In genomic region chr11:122105009-122105828, GRCh38 we compare ENCODE assay signal across 20 cellular contexts. TPM values are rescaled to one million over a fixed set of nuclear protein-coding genes. Genes with fewer than 3 reads are reported as not detected.
DNase-seq lines count a peak whose midpoint lies in the region; FAIRE-seq and TF ChIP-seq lines count a peak whose summit lies in the region.
"Had no signal": no experiment of that assay in that cellular context is flagged by ENCODE, and none has a peak within 500 bp of the region (broad histone marks: within the 10 kb centered on the region; RNA-seq: fewer than 3 reads in every experiment).

No MANE protein-coding gene starts in this region.

- TF ChIP-seq EP300 in Ishikawa (IDR thresholded peaks at IDR 0.05; ENCODE audit: borderline replicate concordance) = peak; percentile 63; the same call in 1 of the 2 replicates

- H3K4me1 ChIP-seq in ACC112 (ENCODE audit: control insufficient read depth, insufficient read depth, low read length, unreplicated experiment) (peaks cover 83% of the 10 kb centered on the region), spleen (peaks cover 0 to 20% (median 8%) of the 10 kb centered on the region in 6 donors)
- no peaks in the 10 kb centered on the region for H3K4me1 ChIP-seq in CD8-positive, alpha-beta memory T cell (ENCODE audit: insufficient read depth, low read length)

- TF ChIP-seq RAD21 in Ishikawa (IDR thresholded peaks at IDR 0.05; ENCODE audit: low read depth) = no peak

- no peak for FAIRE-seq in D721Med (lab: Jason Lieb, UNC)
- FAIRE-seq: GM12891, TTC549 had no signal

- H3K27me3 Mint-ChIP-seq in CD8-positive, alpha-beta memory T cell = peaks cover 5 to 21% of the 10 kb centered on the region in 2 donors
- H3K27me3 Mint-ChIP-seq in nephron progenitor cell (ENCODE audit: low read depth, poor library complexity) = peaks cover 10% of the 10 kb centered on the region

- peaks cover 0 to 10% (median 2%) of the 10 kb centered on the region in 5 donors for H3K9me3 Mint-ChIP-seq in CD8-positive, alpha-beta memory T cell
- H3K9me3 Mint-ChIP-seq in nephron progenitor cell = no peaks in the 10 kb centered on the region

- H3K79me2 ChIP-seq in ACC112 (ENCODE audit: control insufficient read depth, insufficient read depth, low read length, unreplicated experiment) = peaks cover 98% of the 10 kb centered on the region

- H3K9me3 ChIP-seq in CD8-positive, alpha-beta memory T cell (ENCODE audit: low read length) = no peaks in the 10 kb centered on the region
- H3K9me3 ChIP-seq in spleen = no peaks in the 10 kb centered on the region
- H3K9me3 ChIP-seq: BE2C had no signal

- CTCF ChIA-PET in CD8-positive, alpha-beta memory T cell (lab: Charles Lee) = no interaction called here

- peaks cover under 1 to 10% (median 7%) of the 10 kb centered on the region in 3 donors for H3K4me1 Mint-ChIP-seq in CD8-positive, alpha-beta memory T cell
- no peaks in the 10 kb centered on the region for H3K4me1 Mint-ChIP-seq in nephron progenitor cell

- H2AFZ ChIP-seq in ACC112 (ENCODE audit: low read length, unreplicated experiment) = no peak overlapping the region

- WGBS in spleen, 5 donors = 84 to 87% (median 84%) methylated on average over 9 of the region's 9 CpGs

- H3K36me3 ChIP-seq in ACC112 (ENCODE audit: insufficient read depth, low read length) (peaks cover 44% of the 10 kb centered on the region), spleen (no peaks in the 10 kb centered on the region)
- H3K36me3 ChIP-seq in CD8-positive, alpha-beta memory T cell (ENCODE audit: insufficient read depth, low read length) = no peaks in the 10 kb centered on the region
- H3K36me3 ChIP-seq: BE2C had no signal

- intact Hi-C loops in spleen (cut with DNase I; ENCODE audit: low total_unique reads) = no loop called here

- H3K36me3 Mint-ChIP-seq in CD8-positive, alpha-beta memory T cell = no peaks in the 10 kb centered on the region
- no peaks in the 10 kb centered on the region for H3K36me3 Mint-ChIP-seq in nephron progenitor cell (ENCODE audit: low read depth)

- TF ChIP-seq POLR2A in spleen (IDR thresholded peaks at IDR 0.05) = no peak

- POLR2A ChIA-PET in CD8-positive, alpha-beta memory T cell (lab: Charles Lee) = no interaction called here

- DNase-seq in anterior cingulate cortex (lab: John Stamatoyannopoulos, UW) (peak in 33 of 58 donors; percentile 10 to 67 (median 43)), medulla oblongata (ENCODE audit: extremely low spot score) (peak; percentile 61), D721Med (ENCODE audit: insufficient read length, low spot score) (no peak), nephron progenitor cell (no peak), spleen (no peak)
- no peak for DNase-seq in CD8-positive, alpha-beta memory T cell
- DNase-seq: activated gamma-delta T cell; BE2C; DMS79; NCI-H524; SHP77; stimulated activated CD4-positive, alpha-beta T cell treated with anti-CD3 and anti-CD28 coated beads, Interleukin-2, amount 100 ng/mL, for 24 hours had no signal

- H3K27ac Mint-ChIP-seq in CD8-positive, alpha-beta memory T cell = no peak overlapping the region
- H3K27ac Mint-ChIP-seq in nephron progenitor cell = no peak overlapping the region
- H3K27ac Mint-ChIP-seq: progenitor cell of endocrine pancreas had no signal

- H3K27ac ChIP-seq in ACC112 (ENCODE audit: low read depth, low read length) = peak overlapping the region; percentile 90
- H3K27ac ChIP-seq in CD8-positive, alpha-beta memory T cell (ENCODE audit: low read depth, low read length) = no peak overlapping the region
- no peak overlapping the region for H3K27ac ChIP-seq in spleen

- TF ChIP-seq CTCF in D721Med (IDR thresholded peaks at IDR 0.05; ENCODE audit: insufficient read depth, missing control alignments) (no peak), nephron progenitor cell (IDR thresholded peaks at IDR 0.05) (no peak), spleen (IDR thresholded peaks at IDR 0.05 in 8 of 11, conservative IDR thresholded peaks at IDR 0.05 in 3 of 11) (no peak)

- H3K4me3 Mint-ChIP-seq in CD8-positive, alpha-beta memory T cell = no peak overlapping the region
- H3K4me3 Mint-ChIP-seq in nephron progenitor cell = no peak overlapping the region
- H3K4me3 Mint-ChIP-seq: central memory CD8-positive, alpha-beta T cell had no signal

- H3K4me3 ChIP-seq in ACC112 (ENCODE audit: low read depth, low read length) = peak overlapping the region; percentile 90; the same call in 1 of the 2 replicates
- H3K4me3 ChIP-seq in CD8-positive, alpha-beta memory T cell (ENCODE audit: low read length) = no peak overlapping the region
- no peak overlapping the region for H3K4me3 ChIP-seq in spleen

- H3K27me3 ChIP-seq in ACC112 (ENCODE audit: insufficient read depth, low read length) = no peaks in the 10 kb centered on the region
- H3K27me3 ChIP-seq in CD8-positive, alpha-beta memory T cell (ENCODE audit: insufficient read depth, low read length, poor library complexity, severe bottlenecking) = no peaks in the 10 kb centered on the region
- peaks cover 0 to 38% (median 12%) of the 10 kb centered on the region in 7 donors for H3K27me3 ChIP-seq in spleen (replicated peaks in 1 of 7)
- H3K27me3 ChIP-seq: BE2C had no signal

TF ChIP-seq in Ishikawa, 13 proteins besides CTCF, POLR2A, EP300 and RAD21:
- TF ChIP-seq CREB1 (IDR thresholded peaks at IDR 0.05; ENCODE audit: low read depth) (no peak), NFIC (IDR thresholded peaks at IDR 0.05) (peak; percentile 68)

RNA-seq across cellular contexts. Expression of gene BLID, which starts 10.8 kb away (rescaled TPM):
- total RNA-seq in CD8-positive, alpha-beta memory T cell = not detected
- polyA plus RNA-seq in CD8-positive, alpha-beta memory T cell = not detected
- total RNA-seq in spleen = under 1 TPM in 2 of 7 donors, not detected in 5; 0.61 to 0.64 TPM
- not detected for polyA plus RNA-seq in spleen
- total RNA-seq: lung microvascular endothelial cell, progenitor cell of endocrine pancreas had no signal
- polyA plus RNA-seq: esophagus had no signal

Comparison
In these comparisons a context has a peak if more than half of its experiments do, and no peak if none do; other contexts are left out.
1. DNase-seq: peak in anterior cingulate cortex (33 of 58) and medulla oblongata (single experiment); none in CD8-positive, alpha-beta memory T cell (0 of 5), D721Med (single experiment), nephron progenitor cell (single experiment) and spleen (single experiment).